1 cellular context compared by ENCODE assay signal in the genomic region with DNA sequence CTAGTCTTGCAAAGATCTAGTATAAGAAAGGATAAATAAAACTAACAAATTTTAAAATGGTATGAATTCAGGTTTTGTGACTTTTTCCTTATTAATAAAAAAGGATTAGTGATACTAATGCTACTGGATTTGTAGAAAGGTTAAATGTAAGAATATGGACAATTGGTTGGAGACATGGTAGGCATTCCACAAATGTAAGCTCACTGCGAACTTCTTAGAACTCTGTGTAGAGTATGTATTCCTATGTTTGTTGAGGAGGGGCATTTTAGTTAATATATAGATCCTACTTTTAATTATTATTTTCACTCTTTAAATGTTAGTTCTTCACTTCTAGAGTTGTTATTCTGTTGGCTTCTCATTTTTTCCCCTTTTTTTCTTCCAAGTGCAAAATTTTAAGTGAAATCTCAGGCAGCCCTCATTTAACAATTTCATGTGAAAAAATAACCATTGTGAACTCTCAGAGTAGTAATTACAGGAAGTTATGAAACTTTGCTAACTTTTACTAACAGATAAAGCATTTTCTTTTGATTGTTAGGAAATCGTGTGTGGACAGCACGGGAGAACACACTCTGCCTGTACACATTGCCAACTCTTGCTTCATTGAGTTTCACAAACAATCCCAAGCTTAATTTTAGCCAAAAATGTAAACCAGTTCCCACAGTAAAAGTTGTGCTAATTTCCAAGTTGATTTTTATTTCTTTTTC.
A peak's percentile ranks its signal among the peaks of the same experiment; 100 is the strongest.
TF ChIP-seq lines count a peak whose summit lies in the region.

No MANE protein-coding gene starts in this region.

TF ChIP-seq in A549, 52 proteins besides CTCF, POLR2A, EP300 and RAD21 (continued from another document):
- TF ChIP-seq, protein P1, sequence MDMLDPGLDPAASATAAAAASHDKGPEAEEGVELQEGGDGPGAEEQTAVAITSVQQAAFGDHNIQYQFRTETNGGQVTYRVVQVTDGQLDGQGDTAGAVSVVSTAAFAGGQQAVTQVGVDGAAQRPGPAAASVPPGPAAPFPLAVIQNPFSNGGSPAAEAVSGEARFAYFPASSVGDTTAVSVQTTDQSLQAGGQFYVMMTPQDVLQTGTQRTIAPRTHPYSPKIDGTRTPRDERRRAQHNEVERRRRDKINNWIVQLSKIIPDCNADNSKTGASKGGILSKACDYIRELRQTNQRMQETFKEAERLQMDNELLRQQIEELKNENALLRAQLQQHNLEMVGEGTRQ (IDR thresholded peaks at IDR 0.05) = no peak
- TF ChIP-seq POLR2AphosphoS2 (conservative IDR thresholded peaks at IDR 0.05; ENCODE audit: low read length) = no peak
- TF ChIP-seq HDAC2 (IDR thresholded peaks at IDR 0.05) = no peak
- no peak for TF ChIP-seq CBX8 (IDR thresholded peaks at IDR 0.05)
- TF ChIP-seq NFE2L2 (conservative IDR thresholded peaks at IDR 0.05; ENCODE audit: low read length) = no peak
- peak; percentile 21; the same call in 1 of the 2 replicates for TF ChIP-seq BHLHE40 (IDR thresholded peaks at IDR 0.05; ENCODE audit: low read depth, low read length)
- TF ChIP-seq NR3C1 (IDR thresholded peaks at IDR 0.05) = no peak
- no peak for TF ChIP-seq HOXB13 (CRISPR knock-in tag; IDR thresholded peaks at IDR 0.05; ENCODE audit: low read depth)
- TF ChIP-seq, protein P2, sequence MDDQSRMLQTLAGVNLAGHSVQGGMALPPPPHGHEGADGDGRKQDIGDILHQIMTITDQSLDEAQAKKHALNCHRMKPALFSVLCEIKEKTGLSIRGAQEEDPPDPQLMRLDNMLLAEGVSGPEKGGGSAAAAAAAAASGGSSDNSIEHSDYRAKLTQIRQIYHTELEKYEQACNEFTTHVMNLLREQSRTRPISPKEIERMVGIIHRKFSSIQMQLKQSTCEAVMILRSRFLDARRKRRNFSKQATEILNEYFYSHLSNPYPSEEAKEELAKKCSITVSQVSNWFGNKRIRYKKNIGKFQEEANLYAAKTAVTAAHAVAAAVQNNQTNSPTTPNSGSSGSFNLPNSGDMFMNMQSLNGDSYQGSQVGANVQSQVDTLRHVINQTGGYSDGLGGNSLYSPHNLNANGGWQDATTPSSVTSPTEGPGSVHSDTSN (IDR thresholded peaks at IDR 0.05) = no peak
- TF ChIP-seq, protein P3, sequence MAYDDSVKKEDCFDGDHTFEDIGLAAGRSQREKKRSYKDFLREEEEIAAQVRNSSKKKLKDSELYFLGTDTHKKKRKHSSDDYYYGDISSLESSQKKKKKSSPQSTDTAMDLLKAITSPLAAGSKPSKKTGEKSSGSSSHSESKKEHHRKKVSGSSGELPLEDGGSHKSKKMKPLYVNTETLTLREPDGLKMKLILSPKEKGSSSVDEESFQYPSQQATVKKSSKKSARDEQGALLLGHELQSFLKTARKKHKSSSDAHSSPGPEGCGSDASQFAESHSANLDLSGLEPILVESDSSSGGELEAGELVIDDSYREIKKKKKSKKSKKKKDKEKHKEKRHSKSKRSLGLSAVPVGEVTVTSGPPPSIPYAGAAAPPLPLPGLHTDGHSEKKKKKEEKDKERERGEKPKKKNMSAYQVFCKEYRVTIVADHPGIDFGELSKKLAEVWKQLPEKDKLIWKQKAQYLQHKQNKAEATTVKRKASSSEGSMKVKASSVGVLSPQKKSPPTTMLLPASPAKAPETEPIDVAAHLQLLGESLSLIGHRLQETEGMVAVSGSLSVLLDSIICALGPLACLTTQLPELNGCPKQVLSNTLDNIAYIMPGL (CRISPR knock-in tag; IDR thresholded peaks at IDR 0.05; ENCODE audit: borderline replicate concordance) = no peak
- no peak for TF ChIP-seq MAFK (IDR thresholded peaks at IDR 0.05; ENCODE audit: partially characterized antibody)
- TF ChIP-seq ZC3H11A (IDR thresholded peaks at IDR 0.05) = no peak
- TF ChIP-seq HES2 (IDR thresholded peaks at IDR 0.05) = 0 out of 2 replicates have a peak, but pooled peaks have one; percentile 58
- TF ChIP-seq EHMT2 (IDR thresholded peaks at IDR 0.05; ENCODE audit: low read depth) = no peak
